In the genomic region with DNA sequence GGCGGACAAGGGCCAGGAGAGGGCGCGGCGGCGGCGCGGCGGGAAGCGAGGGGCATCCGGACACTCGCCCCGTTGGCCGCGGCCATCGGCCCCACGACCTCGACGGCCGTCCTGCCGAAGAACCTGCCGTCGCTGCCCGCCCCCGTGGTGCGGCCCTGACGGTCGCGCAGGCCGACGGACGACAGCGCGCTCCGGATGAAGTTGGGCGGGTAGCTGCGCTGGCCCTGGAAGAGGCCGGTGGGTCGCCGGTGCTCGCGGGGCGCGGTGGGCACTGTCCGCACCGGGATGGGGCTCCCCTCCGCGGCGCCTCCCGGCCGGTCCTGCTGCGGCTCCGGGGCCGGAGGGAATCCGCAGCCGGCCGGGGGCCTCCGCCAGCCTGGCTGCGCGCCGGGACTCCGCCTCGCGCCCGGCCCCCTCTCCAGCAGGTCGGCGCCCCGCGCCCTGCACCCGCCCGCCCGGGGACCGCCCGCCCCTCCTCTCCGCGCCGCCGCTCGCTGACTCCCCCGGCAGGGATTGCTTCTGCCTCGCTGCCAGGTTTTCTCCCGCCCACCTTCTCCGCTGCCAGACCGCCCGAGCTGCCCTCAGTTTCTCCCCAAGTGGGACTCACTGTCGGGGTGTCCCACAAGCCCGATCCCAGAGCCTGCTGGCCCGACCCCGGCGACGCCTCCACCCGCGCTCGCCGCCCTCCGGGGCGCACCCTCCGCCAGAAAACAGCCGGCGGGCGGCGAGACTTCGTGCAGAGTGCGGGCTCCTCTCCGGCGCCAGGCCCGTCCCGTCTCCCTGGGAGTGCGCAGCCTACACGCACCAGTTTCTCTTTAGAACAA, we compare ENCODE assay signal across 8 cellular contexts. TPM values are rescaled to one million over a fixed set of nuclear protein-coding genes. Genes with fewer than 3 reads are reported as not detected.
DNase-seq lines count a peak whose midpoint lies in the region; ATAC-seq and TF ChIP-seq lines count a peak whose summit lies in the region.
"Not testable (repeated sequence)": the region's sequence is repeated elsewhere in the genome, so short reads cannot be mapped to it uniquely, and the experiment has no call there.

No MANE protein-coding gene starts in this region.

- H3K4me3 Mint-ChIP-seq in activated T-helper 1 cell treated with anti-CD3 and anti-CD28 coated beads, Interleukin-12 subunit alpha, Interleukin-12 subunit beta, Interleukin-2, Interleukin-4 antibody, amounts not matched to agents 30 ng/mL and 10 ng/mL and 1 ng/mL, durations not matched to agents 14 hours and 24 hours and 36 hours = peak overlapping the region; percentile 11

- H3K27me3 Mint-ChIP-seq in activated T-helper 1 cell treated with anti-CD3 and anti-CD28 coated beads, Interleukin-12 subunit alpha, Interleukin-12 subunit beta, Interleukin-2, Interleukin-4 antibody, amounts not matched to agents 30 ng/mL and 10 ng/mL and 1 ng/mL, durations not matched to agents 14 hours and 24 hours and 36 hours (ENCODE audit: insufficient read depth) = peaks cover 19% of the 10 kb centered on the region

- H3K9me2 ChIP-seq in GM23248 (ENCODE audit: insufficient read depth) = not testable (repeated sequence)

- intact Hi-C loops in A673 (cut with micrococcal nuclease; ENCODE audit: unreplicated experiment); activated T-helper 1 cell treated with anti-CD3 and anti-CD28 coated beads, Interleukin-12 subunit alpha, Interleukin-12 subunit beta, Interleukin-2, Interleukin-4 antibody, amounts not matched to agents 30 ng/mL and 10 ng/mL and 1 ng/mL, durations not matched to agents 14 hours and 24 hours and 36 hours (cut with micrococcal nuclease); left ventricle myocardium superior (cut with micrococcal nuclease); mucosa of descending colon (cut with DNase I, micrococcal nuclease): not testable (repeated sequence)

- POLR2A ChIA-PET in A673 (lab: Charles Lee; ENCODE audit: low non-redundant PET) = not testable (repeated sequence)

- peaks cover 13% of the 10 kb centered on the region for H3K27me3 ChIP-seq in A673 (replicated peaks; ENCODE audit: insufficient read depth, low read depth, low read length, poor library complexity)
- H3K27me3 ChIP-seq in GM23248 (replicated peaks; ENCODE audit: insufficient read depth); SJCRH30; smooth muscle cell (ENCODE audit: low read depth): not testable (repeated sequence)

- H3K79me2 ChIP-seq in GM23248 (ENCODE audit: insufficient read depth); smooth muscle cell (ENCODE audit: low read depth): not testable (repeated sequence)

- ATAC-seq in left ventricle myocardium superior = peak; percentile 65
- ATAC-seq in mucosa of descending colon = peak; percentile 64

- H3K36me3 ChIP-seq in A673 (ENCODE audit: insufficient read depth, low read length, poor library complexity, severe bottlenecking); GM23248 (ENCODE audit: low read depth); SJCRH30; mucosa of descending colon (ENCODE audit: low read depth); smooth muscle cell (ENCODE audit: low read depth): not testable (repeated sequence)

- in situ Hi-C loops in GM23248 (cut with MboI) = not testable (repeated sequence)

- H3K9ac ChIP-seq in GM23248 = peak overlapping the region; percentile 70
- not testable (repeated sequence) for H3K9ac ChIP-seq in smooth muscle cell (ENCODE audit: low read depth)

- not testable (repeated sequence) for H3K27ac Mint-ChIP-seq in activated T-helper 1 cell treated with anti-CD3 and anti-CD28 coated beads, Interleukin-12 subunit alpha, Interleukin-12 subunit beta, Interleukin-2, Interleukin-4 antibody, amounts not matched to agents 30 ng/mL and 10 ng/mL and 1 ng/mL, durations not matched to agents 14 hours and 24 hours and 36 hours

- not testable (repeated sequence) for BruUV-seq in A673 (replicated peaks; lab: Mats Ljungman, UMichigan)

- not testable (repeated sequence) for H3K4me1 Mint-ChIP-seq in activated T-helper 1 cell treated with anti-CD3 and anti-CD28 coated beads, Interleukin-12 subunit alpha, Interleukin-12 subunit beta, Interleukin-2, Interleukin-4 antibody, amounts not matched to agents 30 ng/mL and 10 ng/mL and 1 ng/mL, durations not matched to agents 14 hours and 24 hours and 36 hours (ENCODE audit: low read depth)

- H3K4me3 ChIP-seq in A673 (ENCODE audit: low read depth, low read length, poor library complexity, severe bottlenecking) = peak overlapping the region; percentile 19
- H3K4me3 ChIP-seq in GM23248 = peak overlapping the region; percentile 68
- H3K4me3 ChIP-seq in SJCRH30 = peak overlapping the region; percentile 66
- not testable (repeated sequence) for H3K4me3 ChIP-seq in mucosa of descending colon
- peak overlapping the region; percentile 58 for H3K4me3 ChIP-seq in smooth muscle cell

- DNase-seq in A673 (ENCODE audit: low spot score); activated T-helper 1 cell treated with anti-CD3 and anti-CD28 coated beads, Interleukin-12 subunit alpha, Interleukin-12 subunit beta, Interleukin-2, Interleukin-4 antibody, amounts not matched to agents 30 ng/mL and 10 ng/mL and 1 ng/mL, durations not matched to agents 14 hours and 24 hours and 36 hours (ENCODE audit: low spot score); smooth muscle cell (lab: John Stamatoyannopoulos, UW; ENCODE audit: unreplicated experiment): not testable (repeated sequence)
- DNase-seq in GM23248 (peak; percentile 71), SJCRH30 (peak; percentile 41 to 48), dermis blood vessel endothelial cell (peak; percentile 1), left ventricle myocardium superior (peak; percentile 47), mucosa of descending colon (peak; percentile 6 to 47 (median 40))

- H3K9me3 Mint-ChIP-seq in activated T-helper 1 cell treated with anti-CD3 and anti-CD28 coated beads, Interleukin-12 subunit alpha, Interleukin-12 subunit beta, Interleukin-2, Interleukin-4 antibody, amounts not matched to agents 30 ng/mL and 10 ng/mL and 1 ng/mL, durations not matched to agents 14 hours and 24 hours and 36 hours = not testable (repeated sequence)

- H3K4me2 ChIP-seq in GM23248 (ENCODE audit: unreplicated experiment) = peak overlapping the region; percentile 56
- H3K4me2 ChIP-seq in smooth muscle cell = peak overlapping the region; percentile 89

- WGBS in GM23248 (ENCODE audit: low coverage in 1 of 2, low lambda C conversion rate in 2 of 2, missing lambda C conversion rate in 2 of 2), 2 experiments = 2% methylated on average over 27 to 28 of the region's 109 CpGs
- WGBS in smooth muscle cell (ENCODE audit: low lambda C conversion rate) = 2% methylated on average over 66 of the region's 109 CpGs

- not testable (repeated sequence) for H3K4me1 ChIP-seq in A673 (ENCODE audit: insufficient read depth, low read length, poor library complexity, severe bottlenecking); GM23248 (ENCODE audit: insufficient read depth); SJCRH30; mucosa of descending colon (ENCODE audit: low read depth); smooth muscle cell (ENCODE audit: low read depth)

- not testable (repeated sequence) for H3F3A ChIP-seq in GM23248 (ENCODE audit: insufficient read depth); smooth muscle cell (ENCODE audit: low read depth)

- CTCF ChIA-PET in A673 (lab: Charles Lee) = not testable (repeated sequence)

- H2AFZ ChIP-seq in GM23248 (peak overlapping the region; percentile 73), smooth muscle cell (ENCODE audit: low read depth) (peak overlapping the region; percentile 77)

- not testable (repeated sequence) for H4K20me1 ChIP-seq in GM23248 (ENCODE audit: insufficient read depth); smooth muscle cell (ENCODE audit: low read depth)

- TF ChIP-seq CTCF in A673 (conservative IDR thresholded peaks at IDR 0.05; ENCODE audit: low read depth, low read length); mucosa of descending colon (IDR thresholded peaks at IDR 0.05); smooth muscle cell (IDR thresholded peaks at IDR 0.05; ENCODE audit: borderline replicate concordance, insufficient read depth, poor library complexity, severe bottlenecking): not testable (repeated sequence)

- H3K9me3 ChIP-seq in A673 (ENCODE audit: low read depth, low read length, poor library complexity, severe bottlenecking); GM23248 (ENCODE audit: low read depth); SJCRH30 (replicated peaks); mucosa of descending colon; smooth muscle cell (replicated peaks; ENCODE audit: low read depth): not testable (repeated sequence)

- not testable (repeated sequence) for H3K27ac ChIP-seq in A673 (ENCODE audit: low read depth, low read length, poor library complexity, severe bottlenecking); smooth muscle cell (ENCODE audit: low read depth)
- peak overlapping the region; percentile 19 for H3K27ac ChIP-seq in GM23248
- H3K27ac ChIP-seq in SJCRH30 = peak overlapping the region; percentile 48

- H3K36me3 Mint-ChIP-seq in activated T-helper 1 cell treated with anti-CD3 and anti-CD28 coated beads, Interleukin-12 subunit alpha, Interleukin-12 subunit beta, Interleukin-2, Interleukin-4 antibody, amounts not matched to agents 30 ng/mL and 10 ng/mL and 1 ng/mL, durations not matched to agents 14 hours and 24 hours and 36 hours (ENCODE audit: low read depth) = not testable (repeated sequence)

RNA-seq across cellular contexts. Expression of a gene that starts 44.0 kb away (rescaled TPM):
- total RNA-seq in A673 (2021) (21.1 TPM in 2 replicates), dermis blood vessel endothelial cell (4.7 and 4.9 TPM in 2 replicates), left ventricle myocardium superior (14.0 TPM), mucosa of descending colon (10 to 100 TPM; 18.4 to 33.8 (median 21.7) TPM), smooth muscle cell (4.0 and 4.7 TPM in 2 replicates)
- total RNA-seq in GM23248 (2014; rRNA removed; shearing (Covaris generic)) = 3.1 and 6.2 TPM in 2 replicates
- polyA plus RNA-seq in GM23248 (2016; fragmentation: Nextera tagmentation; extraction: Ambion mirVana) (7.7 and 9.0 TPM in 2 replicates), smooth muscle cell (9.9 and 10.0 TPM in 2 replicates)
- 4.4 and 6.2 TPM in 2 replicates for total RNA-seq in SJCRH30 (2014; rRNA removed; shearing (Covaris generic))
- total RNA-seq in activated T-helper 1 cell treated with anti-CD3 and anti-CD28 coated beads, Interleukin-12 subunit alpha, Interleukin-12 subunit beta, Interleukin-2, Interleukin-4 antibody, amounts not matched to agents 30 ng/mL and 10 ng/mL and 1 ng/mL, durations not matched to agents 14 hours and 24 hours and 36 hours = 18.5 and 20.8 TPM in 2 replicates

RNA-seq across cellular contexts. Expression of a gene that starts 44.9 kb away (rescaled TPM):
- total RNA-seq in A673 (2021) (0.39 TPM in 1 of 2 replicates, not detected in the other), dermis blood vessel endothelial cell (0.05 and 0.17 TPM in 2 replicates), left ventricle myocardium superior (0.12 TPM), mucosa of descending colon (under 1 TPM; 0.19 to 0.22 (median 0.20) TPM), smooth muscle cell (0.31 TPM in 1 of 2 replicates, not detected in the other)
- total RNA-seq in GM23248 (2014; rRNA removed; shearing (Covaris generic)) = 0.63 TPM in 1 of 2 replicates, not detected in the other
- polyA plus RNA-seq in GM23248 (2016; fragmentation: Nextera tagmentation; extraction: Ambion mirVana) (0.09 and 0.15 TPM in 2 replicates), smooth muscle cell (0.18 and 0.23 TPM in 2 replicates)
- total RNA-seq in SJCRH30 (2014; rRNA removed; shearing (Covaris generic)) = 1.4 TPM in 2 replicates
- total RNA-seq in activated T-helper 1 cell treated with anti-CD3 and anti-CD28 coated beads, Interleukin-12 subunit alpha, Interleukin-12 subunit beta, Interleukin-2, Interleukin-4 antibody, amounts not matched to agents 30 ng/mL and 10 ng/mL and 1 ng/mL, durations not matched to agents 14 hours and 24 hours and 36 hours = 0.13 and 0.22 TPM in 2 replicates
